In genomic region chr13:111278711-111279110, GRCh38 we compare ENCODE assay signal across 20 cellular contexts. TPM values are rescaled to one million over a fixed set of nuclear protein-coding genes. Genes with fewer than 3 reads are reported as not detected.
A peak's percentile ranks its signal among the peaks of the same experiment; 100 is the strongest.
DNase-seq lines count a peak whose midpoint lies in the region; ATAC-seq and TF ChIP-seq lines count a peak whose summit lies in the region.
"Had no signal": no experiment of that assay in that cellular context is flagged by ENCODE, and none has a peak within 500 bp of the region (broad histone marks: within the 10 kb centered on the region; RNA-seq: fewer than 3 reads in every experiment).

No MANE protein-coding gene starts in this region.

- no peak for TF ChIP-seq CTCF in activated CD8-positive, alpha-beta T cell treated with anti-CD3 and anti-CD28 coated beads for 36 hours (IDR thresholded peaks at IDR 0.05)
- TF ChIP-seq CTCF in endodermal cell (conservative IDR thresholded peaks at IDR 0.05) (no peak), omental fat pad (IDR thresholded peaks at IDR 0.05) (no peak)

- H3K27ac ChIP-seq in endodermal cell (ENCODE audit: low read depth, low read length): no peak overlapping the region
- H3K27ac ChIP-seq: A549 had no signal

- POLR2A ChIA-PET in activated CD8-positive, alpha-beta T cell treated with anti-CD3 and anti-CD28 coated beads for 36 hours (lab: Charles Lee): interaction anchor here (0.8 kb wide), 1 partner anchor 364 kb away, joined by 3 read pairs; the partner anchor contains the start of gene ANKRD10
- POLR2A ChIA-PET in activated CD8-positive, alpha-beta T cell treated with anti-CD3 and anti-CD28 coated beads, Interleukin-2, amount 10 ng/mL, durations not matched to agents 7 days and 5 days (lab: Charles Lee): no interaction called here

- H3K4me1 Mint-ChIP-seq in activated CD8-positive, alpha-beta T cell treated with anti-CD3 and anti-CD28 coated beads for 36 hours (ENCODE audit: low read depth): peaks cover 19% of the 10 kb centered on the region
- peaks cover 5% of the 10 kb centered on the region for H3K4me1 Mint-ChIP-seq in activated CD8-positive, alpha-beta T cell treated with anti-CD3 and anti-CD28 coated beads, Interleukin-2, amount 10 ng/mL, durations not matched to agents 7 days and 5 days (ENCODE audit: low read depth)
- no peaks in the 10 kb centered on the region for H3K4me1 Mint-ChIP-seq in endodermal cell
- H3K4me1 Mint-ChIP-seq in stimulated activated memory B cell treated with anti-CD40 and anti-IgM and Interleukin-4, amounts not matched to agents 10 μg/mL and 1 μg/mL and 100 μg/mL, for 72 hours: peaks cover 9% of the 10 kb centered on the region
- H3K4me1 Mint-ChIP-seq: H9 had no signal

- no peak overlapping the region for H3K4me3 ChIP-seq in endodermal cell (ENCODE audit: low read length)
- H3K4me3 ChIP-seq: A549 had no signal

- no peaks in the 10 kb centered on the region for H3K27me3 ChIP-seq in endodermal cell (ENCODE audit: control insufficient read depth, insufficient read depth, low read length, poor library complexity, severe bottlenecking)

- CTCF ChIA-PET in activated CD8-positive, alpha-beta T cell treated with anti-CD3 and anti-CD28 coated beads for 36 hours (lab: Charles Lee): no interaction called here
- CTCF ChIA-PET in activated CD8-positive, alpha-beta T cell treated with anti-CD3 and anti-CD28 coated beads, Interleukin-2, amount 10 ng/mL, durations not matched to agents 7 days and 5 days (lab: Charles Lee): no interaction called here

- H3K4me1 ChIP-seq in endodermal cell (ENCODE audit: control insufficient read depth, insufficient read depth, low read length): no peaks in the 10 kb centered on the region
- H3K4me1 ChIP-seq: A549 had no signal

- intact Hi-C loops in activated CD8-positive, alpha-beta T cell treated with anti-CD3 and anti-CD28 coated beads for 36 hours (cut with micrococcal nuclease): no loop called here
- intact Hi-C loops in left ventricle myocardium superior (cut with micrococcal nuclease): no loop called here

- H3K36me3 ChIP-seq in endodermal cell (ENCODE audit: control insufficient read depth, insufficient read depth, low read length): peaks cover 78% of the 10 kb centered on the region

- peak overlapping the region; percentile 16 for H3K27ac Mint-ChIP-seq in activated CD8-positive, alpha-beta T cell treated with anti-CD3 and anti-CD28 coated beads for 36 hours
- H3K27ac Mint-ChIP-seq in activated CD8-positive, alpha-beta T cell treated with anti-CD3 and anti-CD28 coated beads, Interleukin-2, amount 10 ng/mL, durations not matched to agents 7 days and 5 days: no peak overlapping the region
- no peak overlapping the region for H3K27ac Mint-ChIP-seq in endodermal cell
- H3K27ac Mint-ChIP-seq in stimulated activated memory B cell treated with anti-CD40 and anti-IgM and Interleukin-4, amounts not matched to agents 10 μg/mL and 1 μg/mL and 100 μg/mL, for 72 hours: peak overlapping the region; percentile 46

- H3K4me3 Mint-ChIP-seq in activated CD8-positive, alpha-beta T cell treated with anti-CD3 and anti-CD28 coated beads for 36 hours: no peak overlapping the region
- no peak overlapping the region for H3K4me3 Mint-ChIP-seq in activated CD8-positive, alpha-beta T cell treated with anti-CD3 and anti-CD28 coated beads, Interleukin-2, amount 10 ng/mL, durations not matched to agents 7 days and 5 days
- no peak overlapping the region for H3K4me3 Mint-ChIP-seq in endodermal cell
- no peak overlapping the region for H3K4me3 Mint-ChIP-seq in stimulated activated memory B cell treated with anti-CD40 and anti-IgM and Interleukin-4, amounts not matched to agents 10 μg/mL and 1 μg/mL and 100 μg/mL, for 72 hours
- H3K4me3 Mint-ChIP-seq: H9, IgD-negative memory B cell had no signal

- H3K27me3 Mint-ChIP-seq in activated CD8-positive, alpha-beta T cell treated with anti-CD3 and anti-CD28 coated beads for 36 hours: no peaks in the 10 kb centered on the region
- H3K27me3 Mint-ChIP-seq in activated CD8-positive, alpha-beta T cell treated with anti-CD3 and anti-CD28 coated beads, Interleukin-2, amount 10 ng/mL, durations not matched to agents 7 days and 5 days (ENCODE audit: low read depth): no peaks in the 10 kb centered on the region
- H3K27me3 Mint-ChIP-seq in endodermal cell (ENCODE audit: insufficient read depth): no peaks in the 10 kb centered on the region
- H3K27me3 Mint-ChIP-seq in stimulated activated memory B cell treated with anti-CD40 and anti-IgM and Interleukin-4, amounts not matched to agents 10 μg/mL and 1 μg/mL and 100 μg/mL, for 72 hours: no peaks in the 10 kb centered on the region
- H3K27me3 Mint-ChIP-seq: IgD-negative memory B cell had no signal

- H3K9me3 ChIP-seq in endodermal cell (ENCODE audit: control insufficient read depth, low read length): no peaks in the 10 kb centered on the region
- H3K9me3 ChIP-seq: A549 had no signal

- peaks cover 46% of the 10 kb centered on the region for H3K36me3 Mint-ChIP-seq in activated CD8-positive, alpha-beta T cell treated with anti-CD3 and anti-CD28 coated beads for 36 hours (ENCODE audit: low read depth)
- H3K36me3 Mint-ChIP-seq in activated CD8-positive, alpha-beta T cell treated with anti-CD3 and anti-CD28 coated beads, Interleukin-2, amount 10 ng/mL, durations not matched to agents 7 days and 5 days (ENCODE audit: low read depth): peaks cover 54% of the 10 kb centered on the region
- H3K36me3 Mint-ChIP-seq in endodermal cell (ENCODE audit: low read depth): peaks cover 61% of the 10 kb centered on the region
- H3K36me3 Mint-ChIP-seq in stimulated activated memory B cell treated with anti-CD40 and anti-IgM and Interleukin-4, amounts not matched to agents 10 μg/mL and 1 μg/mL and 100 μg/mL, for 72 hours: peaks cover 72% of the 10 kb centered on the region

- no peaks in the 10 kb centered on the region for H3K9me3 Mint-ChIP-seq in activated CD8-positive, alpha-beta T cell treated with anti-CD3 and anti-CD28 coated beads for 36 hours
- no peaks in the 10 kb centered on the region for H3K9me3 Mint-ChIP-seq in activated CD8-positive, alpha-beta T cell treated with anti-CD3 and anti-CD28 coated beads, Interleukin-2, amount 10 ng/mL, durations not matched to agents 7 days and 5 days (ENCODE audit: insufficient read depth)
- H3K9me3 Mint-ChIP-seq in endodermal cell: no peaks in the 10 kb centered on the region
- H3K9me3 Mint-ChIP-seq in stimulated activated memory B cell treated with anti-CD40 and anti-IgM and Interleukin-4, amounts not matched to agents 10 μg/mL and 1 μg/mL and 100 μg/mL, for 72 hours: no peaks in the 10 kb centered on the region
- H3K9me3 Mint-ChIP-seq: H9, IgD-negative memory B cell had no signal

- DNase-seq in activated CD8-positive, alpha-beta T cell treated with anti-CD3 and anti-CD28 coated beads for 36 hours: no peak
- DNase-seq in activated CD8-positive, alpha-beta T cell treated with anti-CD3 and anti-CD28 coated beads, Interleukin-2, amount 10 ng/mL, durations not matched to agents 7 days and 5 days: no peak
- peak; percentile 30 for DNase-seq in endodermal cell
- DNase-seq in left ventricle myocardium superior: no peak
- DNase-seq in omental fat pad (ENCODE audit: low spot score): no peak
- no peak for DNase-seq in NCI-H774 (lab: John Stamatoyannopoulos, UW)
- DNase-seq in SIG-M5 treated with dmso at 0.1 percent for 504 hours (lab: John Stamatoyannopoulos, UW; ENCODE audit: unreplicated experiment): no peak
- DNase-seq: C1 segment of cervical spinal cord; DND-41; H9; NCI-H1105 treated with DMSO at 0.1 percent for 48 hours; NCI-H1694 treated with DMSO at 0.1 percent for 48 hours; NCI-H526 treated with DMSO at 0.1 percent for 48 hours; NK-92 treated with Interleukin-12 subunit alpha and Interleukin-12 subunit beta, amount 100 ng/mL, for 24 hours; RPMI8226 had no signal

- H3K9ac ChIP-seq in endodermal cell (ENCODE audit: extremely low read depth, low read length, poor library complexity, severe bottlenecking): no peak overlapping the region

- no peak for ATAC-seq in activated CD8-positive, alpha-beta T cell treated with anti-CD3 and anti-CD28 coated beads for 36 hours
- no peak for ATAC-seq in activated CD8-positive, alpha-beta T cell treated with anti-CD3 and anti-CD28 coated beads, Interleukin-2, amount 10 ng/mL, durations not matched to agents 7 days and 5 days
- ATAC-seq in left ventricle myocardium superior (peak; percentile 85), omental fat pad (ENCODE audit: low FRiP score) (no peak)
- ATAC-seq in stimulated activated memory B cell treated with anti-CD40 and anti-IgM and Interleukin-4, amounts not matched to agents 10 μg/mL and 1 μg/mL and 100 μg/mL, for 72 hours: no peak
- ATAC-seq: A549 had no signal

- 90 to 98% methylated on average over 4 of the region's 4 CpGs for WGBS in endodermal cell (ENCODE audit: insufficient coverage in 1 of 2, insufficient read length in 1 of 2), 2 experiments

RNA-seq across cellular contexts. Expression of gene TEX29, which starts 41.7 kb away (rescaled TPM):
- under 1 TPM; 0.50 to 0.67 TPM for total RNA-seq in activated CD8-positive, alpha-beta T cell treated with anti-CD3 and anti-CD28 coated beads for 36 hours
- total RNA-seq in activated CD8-positive, alpha-beta T cell treated with anti-CD3 and anti-CD28 coated beads, Interleukin-2, amount 10 ng/mL, durations not matched to agents 7 days and 5 days: not detected
- total RNA-seq in endodermal cell (under 1 TPM in 1 of 2 donors, not detected in 1; 0.69 TPM), left ventricle myocardium superior (0.32 TPM), omental fat pad (under 1 TPM in 1 of 4 donors, not detected in 3; 0.94 TPM)
- 0.43 TPM for polyA plus RNA-seq in endodermal cell (2013, experiment 1 of 2)
- not detected for polyA plus RNA-seq in endodermal cell (2013, experiment 2 of 2)
- total RNA-seq: LHCN-M2, OCI-LY7 had no signal
- polyA plus RNA-seq: IgD-negative memory B cell had no signal

Comparison
In these comparisons a context has a peak if more than half of its experiments do, and no peak if none do; other contexts are left out.
1. H3K27ac Mint-ChIP-seq: peak in activated CD8-positive, alpha-beta T cell treated with anti-CD3 and anti-CD28 coated beads for 36 hours (single experiment) and stimulated activated memory B cell treated with anti-CD40 and anti-IgM and Interleukin-4, amounts not matched to agents 10 μg/mL and 1 μg/mL and 100 μg/mL, for 72 hours (single experiment); none in activated CD8-positive, alpha-beta T cell treated with anti-CD3 and anti-CD28 coated beads, Interleukin-2, amount 10 ng/mL, durations not matched to agents 7 days and 5 days (single experiment) and endodermal cell (single experiment).